Comparison of ENCODE assay signal across 8 cellular contexts in the genomic region with DNA sequence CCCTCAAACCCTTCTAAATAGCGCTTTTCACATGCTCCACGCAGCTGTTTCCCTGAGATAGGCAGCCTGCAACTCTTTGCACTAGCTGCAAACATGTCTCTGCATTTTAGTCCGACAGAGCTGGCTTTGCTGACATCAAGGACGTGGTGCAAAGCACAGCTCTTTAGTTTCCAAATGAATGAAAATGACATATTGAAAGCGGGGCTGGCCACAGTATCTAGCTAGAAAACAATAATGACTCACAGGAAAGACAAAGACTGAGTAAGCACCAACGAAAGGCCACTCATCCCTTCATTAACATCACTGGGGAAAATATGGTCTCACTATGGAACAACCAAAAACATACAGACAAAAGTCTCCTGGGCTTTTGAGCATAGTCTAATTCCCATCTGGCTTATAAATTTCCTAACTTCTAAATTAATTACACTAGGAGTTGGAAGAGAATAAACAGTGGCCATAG. TPM values are rescaled to one million over a fixed set of nuclear protein-coding genes. Genes with fewer than 3 reads are reported as not detected.
A peak's percentile ranks its signal among the peaks of the same experiment; 100 is the strongest.
DNase-seq lines count a peak whose midpoint lies in the region; ATAC-seq lines count a peak whose summit lies in the region.

No MANE protein-coding gene starts in this region.

- ATAC-seq in GM18498 (IDR thresholded peaks at IDR 0.05; ENCODE audit: unreplicated experiment) (peak; percentile 86), GM21528 (IDR thresholded peaks at IDR 0.05; ENCODE audit: low FRiP score, unreplicated experiment) (peak; percentile 91)

- no peaks in the 10 kb centered on the region for H3K9me3 ChIP-seq in SJCRH30 (replicated peaks)

- H3K36me3 ChIP-seq in SJCRH30, result no peaks in the 10 kb centered on the region

- DNase-seq in HPDE6-E6E7 (ENCODE audit: extremely low spot score), result peak; percentile 64
- peak in 3 of 61 donors; percentile 4 to 20 (median 11) for DNase-seq in caudate nucleus (lab: John Stamatoyannopoulos, UW)
- DNase-seq in stimulated activated CD8-positive, alpha-beta memory T cell treated with anti-CD3 and anti-CD28 coated beads, Interleukin-4, amount 100 ng/mL, for 48 hours, result peak; percentile 38
- no peak for DNase-seq in DMS79 (lab: John Stamatoyannopoulos, UW)
- DNase-seq in GDM1 (lab: John Stamatoyannopoulos, UW), result no peak
- no peak for DNase-seq in SJCRH30

- H3K27ac ChIP-seq in caudate nucleus (ENCODE audit: low read depth, low read length), result peak overlapping the region; percentile 1
- no peak overlapping the region for H3K27ac ChIP-seq in SJCRH30

- H3K4me1 ChIP-seq in SJCRH30, result no peaks in the 10 kb centered on the region

- no peaks in the 10 kb centered on the region for H3K27me3 ChIP-seq in SJCRH30

- H3K4me3 ChIP-seq in SJCRH30, result no peak overlapping the region

RNA-seq across cellular contexts. Expression of a gene that starts 15.3 kb away (rescaled TPM):
- total RNA-seq in SJCRH30 (2014; rRNA removed; shearing (Covaris generic)), result 6.0 and 6.7 TPM in 2 replicates

Comparison
In these comparisons a context has a peak if more than half of its experiments do, and no peak if none do; other contexts are left out.
1. DNase-seq: peak in HPDE6-E6E7 (single experiment) and stimulated activated CD8-positive, alpha-beta memory T cell treated with anti-CD3 and anti-CD28 coated beads, Interleukin-4, amount 100 ng/mL, for 48 hours (single experiment); none in DMS79 (single experiment), GDM1 (single experiment) and SJCRH30 (0 of 2).